In genomic region chr9:8778356-8778755, GRCh38 we compare ENCODE assay signal across 20 cellular contexts.
"Had no signal": no experiment of that assay in that cellular context is flagged by ENCODE, and none has a peak within 500 bp of the region (broad histone marks: within the 10 kb centered on the region; RNA-seq: fewer than 3 reads in every experiment).

No MANE protein-coding gene starts in this region.

- H3K4me3 Mint-ChIP-seq: activated CD4-positive, alpha-beta T cell treated with anti-CD3 and anti-CD28 coated beads, Interleukin-2, amount 10 ng/mL, durations not matched to agents 7 days and 5 days; activated naive CD4-positive, alpha-beta T cell treated with anti-CD3 and anti-CD28 coated beads, Interleukin-2, amount 10 ng/mL, durations not matched to agents 7 days and 5 days; central memory CD8-positive, alpha-beta T cell; natural killer cell treated with Interleukin-12 subunit alpha and Interleukin-12 subunit beta and Interleukin-15 and Interleukin-18, amount 100 ng/mL, for 72 hours had no signal

- H3K4me3 ChIP-seq: esophagus squamous epithelium, psoas muscle, right lobe of liver, transverse colon had no signal

- H3K9me3 Mint-ChIP-seq: activated CD4-positive, alpha-beta T cell treated with anti-CD3 and anti-CD28 coated beads, Interleukin-2, amount 10 ng/mL, durations not matched to agents 7 days and 5 days; activated naive CD4-positive, alpha-beta T cell treated with anti-CD3 and anti-CD28 coated beads, Interleukin-2, amount 10 ng/mL, durations not matched to agents 7 days and 5 days; central memory CD8-positive, alpha-beta T cell had no signal

- H3K4me1 Mint-ChIP-seq: activated CD4-positive, alpha-beta T cell treated with anti-CD3 and anti-CD28 coated beads, Interleukin-2, amount 10 ng/mL, durations not matched to agents 7 days and 5 days; activated naive CD4-positive, alpha-beta T cell treated with anti-CD3 and anti-CD28 coated beads, Interleukin-2, amount 10 ng/mL, durations not matched to agents 7 days and 5 days; central memory CD8-positive, alpha-beta T cell had no signal

- H3K36me3 Mint-ChIP-seq: activated naive CD4-positive, alpha-beta T cell treated with anti-CD3 and anti-CD28 coated beads, Interleukin-2, amount 10 ng/mL, durations not matched to agents 7 days and 5 days; natural killer cell treated with Interleukin-12 subunit alpha and Interleukin-12 subunit beta and Interleukin-15 and Interleukin-18, amount 100 ng/mL, for 72 hours had no signal

- H3K27me3 ChIP-seq: brain microvascular endothelial cell, esophagus squamous epithelium, heart right ventricle, right lobe of liver, transverse colon had no signal

- H3K27ac Mint-ChIP-seq: activated CD4-positive, alpha-beta T cell treated with anti-CD3 and anti-CD28 coated beads, Interleukin-2, amount 10 ng/mL, durations not matched to agents 7 days and 5 days; activated naive CD4-positive, alpha-beta T cell treated with anti-CD3 and anti-CD28 coated beads, Interleukin-2, amount 10 ng/mL, durations not matched to agents 7 days and 5 days; natural killer cell treated with Interleukin-12 subunit alpha and Interleukin-12 subunit beta and Interleukin-15 and Interleukin-18, amount 100 ng/mL, for 72 hours had no signal

- ATAC-seq: activated CD4-positive, CD25-positive, alpha-beta regulatory T cell treated with anti-CD3 and anti-CD28 coated beads, Interleukin-2, amount 50 U/mL, for 24 hours; natural killer cell treated with Interleukin-12 subunit alpha and Interleukin-12 subunit beta and Interleukin-15 and Interleukin-18, amount 100 ng/mL, for 72 hours; psoas muscle; right lobe of liver; SK-N-SH treated with all-trans-retinoic acid at 6 μM for 48 hours had no signal

- H3K36me3 ChIP-seq: brain microvascular endothelial cell, esophagus squamous epithelium, heart right ventricle, right lobe of liver, transverse colon had no signal

- H3K4me1 ChIP-seq: esophagus squamous epithelium, heart right ventricle, psoas muscle, transverse colon had no signal

- H3K27ac ChIP-seq: brain microvascular endothelial cell, esophagus squamous epithelium, heart right ventricle, psoas muscle, right lobe of liver, transverse colon had no signal

- H3K27me3 Mint-ChIP-seq: activated CD4-positive, alpha-beta T cell treated with anti-CD3 and anti-CD28 coated beads, Interleukin-2, amount 10 ng/mL, durations not matched to agents 7 days and 5 days; activated naive CD4-positive, alpha-beta T cell treated with anti-CD3 and anti-CD28 coated beads, Interleukin-2, amount 10 ng/mL, durations not matched to agents 7 days and 5 days; central memory CD8-positive, alpha-beta T cell; natural killer cell treated with Interleukin-12 subunit alpha and Interleukin-12 subunit beta and Interleukin-15 and Interleukin-18, amount 100 ng/mL, for 72 hours had no signal

- H3K9me3 ChIP-seq: esophagus squamous epithelium, heart right ventricle, psoas muscle, right lobe of liver, transverse colon had no signal

- DNase-seq: activated CD4-positive, alpha-beta T cell treated with anti-CD3 and anti-CD28 coated beads, Interleukin-2, amount 10 ng/mL, durations not matched to agents 7 days and 5 days; activated CD8-positive, alpha-beta memory T cell treated with anti-CD3 and anti-CD28 coated beads, Interleukin-2, amount 50 U/mL, for 48 hours; activated effector memory CD4-positive, alpha-beta T cell treated with Interleukin-2 at 50 U/mL for 16 hours; activated naive CD4-positive, alpha-beta T cell treated with anti-CD3 and anti-CD28 coated beads, Interleukin-2, amount 10 ng/mL, durations not matched to agents 7 days and 5 days; activated T-cell treated with anti-CD3 and anti-CD28 coated beads, Interleukin-2, amount 50 U/mL, for 48 hours; aorta; brain microvascular endothelial cell; effector CD8-positive, alpha-beta T cell; esophagus squamous epithelium; heart right ventricle; psoas muscle; right lobe of liver; small intestine; stimulated activated naive CD4-positive, alpha-beta T cell; T1000; transverse colon had no signal
